Comparison of ENCODE assay signal across 8 cellular contexts in the genomic region with DNA sequence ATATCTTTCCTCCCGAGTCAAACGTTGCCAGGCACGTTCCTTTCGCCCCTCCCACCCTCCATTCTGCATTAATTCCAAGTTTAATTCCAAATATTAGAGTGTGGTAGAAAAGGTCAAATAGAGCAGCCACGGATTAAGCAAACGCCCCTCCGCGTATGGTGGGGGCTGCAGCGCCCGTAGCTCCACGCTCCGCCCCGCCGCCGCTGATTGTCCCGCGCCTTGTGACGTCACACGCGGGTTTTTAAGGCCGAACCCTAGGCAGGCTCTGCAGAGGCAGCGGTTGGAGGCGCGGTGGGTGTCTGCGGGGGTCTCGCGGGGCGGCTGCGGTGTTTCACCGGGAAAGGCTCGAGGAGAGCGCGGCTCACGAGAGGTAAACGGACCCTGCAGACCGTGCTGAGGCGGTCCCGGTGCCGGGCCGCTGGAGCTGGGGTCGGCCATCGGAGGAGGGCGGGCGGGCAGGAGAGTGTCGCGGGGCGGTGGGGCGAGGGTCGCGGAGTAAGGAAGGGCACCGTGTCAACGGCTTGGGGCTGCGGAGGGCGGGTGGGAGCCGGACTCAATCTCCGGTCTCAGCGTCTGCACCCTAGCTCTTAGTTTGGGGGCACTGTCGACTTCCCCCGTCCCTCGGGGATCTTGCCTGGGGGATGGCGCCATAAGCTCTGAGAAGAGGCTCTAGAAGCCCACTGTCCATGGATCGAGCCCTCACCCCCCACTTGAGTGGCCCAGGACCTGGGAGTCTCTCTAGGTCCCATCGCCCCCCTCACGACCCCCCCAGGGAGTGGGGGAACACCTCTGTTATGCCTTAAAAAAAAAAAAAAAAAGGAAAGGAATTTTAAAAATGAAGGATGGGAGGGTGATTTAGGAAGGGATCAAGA. TPM values are rescaled to one million over a fixed set of nuclear protein-coding genes. Genes with fewer than 3 reads are reported as not detected.
DNase-seq lines count a peak whose midpoint lies in the region; ATAC-seq lines count a peak whose summit lies in the region.

A gene with protein sequence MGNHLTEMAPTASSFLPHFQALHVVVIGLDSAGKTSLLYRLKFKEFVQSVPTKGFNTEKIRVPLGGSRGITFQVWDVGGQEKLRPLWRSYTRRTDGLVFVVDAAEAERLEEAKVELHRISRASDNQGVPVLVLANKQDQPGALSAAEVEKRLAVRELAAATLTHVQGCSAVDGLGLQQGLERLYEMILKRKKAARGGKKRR (plus strand): TSS at position 270 of the 872 bp plus-strand sequence. CDS start 740 bp downstream, outside the sequence.

- peak within 1 kb of the TSS; percentile 69 for H3K9ac ChIP-seq in endocrine pancreas (ENCODE audit: control insufficient read depth, insufficient read depth, low read length)

- no peaks in the 10 kb centered on the region for H3K36me3 ChIP-seq in endocrine pancreas (ENCODE audit: control insufficient read depth, insufficient read depth, low read length)

- peak within 1 kb of the TSS; percentile 74 for H3K4me3 ChIP-seq in endocrine pancreas (ENCODE audit: control insufficient read depth, insufficient read depth, low read length)

- ATAC-seq in HG02970 (IDR thresholded peaks at IDR 0.05; ENCODE audit: low FRiP score, unreplicated experiment), result no peak

- H3K27me3 ChIP-seq in endocrine pancreas (ENCODE audit: control insufficient read depth, insufficient read depth, low read length), result no peaks in the 10 kb centered on the region

- H3K9me3 ChIP-seq in endocrine pancreas (ENCODE audit: control insufficient read depth, low read length), result no peaks in the 10 kb centered on the region

- H3K4me1 ChIP-seq in endocrine pancreas (ENCODE audit: control insufficient read depth, insufficient read depth, low read length), result no peaks in the 10 kb centered on the region

- DNase-seq in D341Med (ENCODE audit: low spot score) (peak; percentile 92), HK-2 (ENCODE audit: unreplicated experiment) (peak; percentile 71), NOMO-1 treated with DMSO at 0.1 percent for 48 hours (lab: John Stamatoyannopoulos, UW; ENCODE audit: unreplicated experiment) (peak; percentile 68), mesenteric fat pad (ENCODE audit: low spot score) (peak; percentile 94)
- peak; percentile 60 for DNase-seq in activated CD8-positive, alpha-beta memory T cell treated with anti-CD3 and anti-CD28 coated beads, Interleukin-2, amount 50 U/mL, for 24 hours (ENCODE audit: extremely low read depth)
- DNase-seq in stimulated activated CD8-positive, alpha-beta memory T cell treated with anti-CD3 and anti-CD28 coated beads, Interleukin-12 subunit alpha, Interleukin-12 subunit beta, amount 100 ng/mL, for 4 hours (ENCODE audit: low read depth), result peak; percentile 73

RNA-seq across cellular contexts. Expression of the gene that starts here (rescaled TPM):
- 18.0 TPM for total RNA-seq in mesenteric fat pad
